14 cellular contexts compared by ENCODE assay signal in genomic region chr7:106313456-106313891, GRCh38. TPM values are rescaled to one million over a fixed set of nuclear protein-coding genes. Genes with fewer than 3 reads are reported as not detected.
DNase-seq lines count a peak whose midpoint lies in the region; ATAC-seq and TF ChIP-seq lines count a peak whose summit lies in the region.
"Had no signal": no experiment of that assay in that cellular context is flagged by ENCODE, and none has a peak within 500 bp of the region (broad histone marks: within the 10 kb centered on the region; RNA-seq: fewer than 3 reads in every experiment).

No MANE protein-coding gene starts in this region.

- no peaks in the 10 kb centered on the region for H3K36me3 Mint-ChIP-seq in activated naive CD8-positive, alpha-beta T cell
- H3K36me3 Mint-ChIP-seq in activated CD4-positive, alpha-beta T cell treated with anti-CD3 and anti-CD28 coated beads, Interleukin-2, amount 10 ng/mL, durations not matched to agents 24 days and 14 days (ENCODE audit: low read depth) = no peaks in the 10 kb centered on the region

- H3K9me3 Mint-ChIP-seq in activated naive CD8-positive, alpha-beta T cell (ENCODE audit: low read depth) = no peaks in the 10 kb centered on the region
- H3K9me3 Mint-ChIP-seq in activated CD4-positive, alpha-beta T cell treated with anti-CD3 and anti-CD28 coated beads, Interleukin-2, amount 10 ng/mL, durations not matched to agents 24 days and 14 days = peaks cover 29% of the 10 kb centered on the region

- H3K4me1 Mint-ChIP-seq in activated naive CD8-positive, alpha-beta T cell (ENCODE audit: low read depth) = peaks cover 23% of the 10 kb centered on the region
- H3K4me1 Mint-ChIP-seq in activated CD4-positive, alpha-beta T cell treated with anti-CD3 and anti-CD28 coated beads, Interleukin-2, amount 10 ng/mL, durations not matched to agents 24 days and 14 days = peaks cover 16% of the 10 kb centered on the region

- intact Hi-C loops in activated CD4-positive, alpha-beta T cell treated with anti-CD3 and anti-CD28 coated beads, Interleukin-2, amount 10 ng/mL, durations not matched to agents 24 days and 14 days (cut with micrococcal nuclease) = no loop called here

- no peak overlapping the region for H3K4me3 Mint-ChIP-seq in activated naive CD8-positive, alpha-beta T cell
- no peak overlapping the region for H3K4me3 Mint-ChIP-seq in activated CD4-positive, alpha-beta T cell treated with anti-CD3 and anti-CD28 coated beads, Interleukin-2, amount 10 ng/mL, durations not matched to agents 24 days and 14 days

- H3K27me3 Mint-ChIP-seq in activated naive CD8-positive, alpha-beta T cell = peaks cover 4% of the 10 kb centered on the region
- peaks cover 2% of the 10 kb centered on the region for H3K27me3 Mint-ChIP-seq in activated CD4-positive, alpha-beta T cell treated with anti-CD3 and anti-CD28 coated beads, Interleukin-2, amount 10 ng/mL, durations not matched to agents 24 days and 14 days

- TF ChIP-seq CTCF in HFF-Myc (IDR thresholded peaks at IDR 0.05; ENCODE audit: low read depth, low read length, missing control alignments) = no peak

- DNase-seq in A172 (ENCODE audit: low spot score) (peak; percentile 57), HFF-Myc (ENCODE audit: extremely low read depth, low read depth) (peak; percentile 43), iris pigment epithelial cell (ENCODE audit: low read depth) (peak; percentile 90)
- no peak for DNase-seq in activated CD4-positive, alpha-beta T cell treated with anti-CD3 and anti-CD28 coated beads, Interleukin-2, amount 10 ng/mL, durations not matched to agents 24 days and 14 days
- DNase-seq: activated CD8-positive, alpha-beta memory T cell treated with anti-CD3 and anti-CD28 coated beads for 24 hours; Karpas-422; left ventricle myocardium superior; stimulated activated CD4-positive, alpha-beta T cell treated with anti-CD3 and anti-CD28 coated beads, Interleukin-12 subunit alpha, Interleukin-12 subunit beta, amount 100 ng/mL, for 4 hours had no signal

- H3K4me3 ChIP-seq in HFF-Myc (replicated peaks; ENCODE audit: low read depth, low read length) = no peak overlapping the region
- H3K4me3 ChIP-seq: coronary artery, tibial nerve had no signal

- ATAC-seq in HG03378 (IDR thresholded peaks at IDR 0.05; ENCODE audit: unreplicated experiment) (no peak), HG02981 (IDR thresholded peaks at IDR 0.05; ENCODE audit: unreplicated experiment) (no peak), HG02885 (IDR thresholded peaks at IDR 0.05; ENCODE audit: poor library complexity, unreplicated experiment) (no peak)

- H3K27ac Mint-ChIP-seq in activated naive CD8-positive, alpha-beta T cell = peak overlapping the region; percentile 36
- H3K27ac Mint-ChIP-seq in activated CD4-positive, alpha-beta T cell treated with anti-CD3 and anti-CD28 coated beads, Interleukin-2, amount 10 ng/mL, durations not matched to agents 24 days and 14 days = no peak overlapping the region

RNA-seq across cellular contexts. Expression of gene NAMPT, which starts 28.7 kb away (rescaled TPM):
- 54.9 and 68.3 TPM in 2 replicates for total RNA-seq in A172 (2014; rRNA removed; shearing (Covaris generic))
- 480 and 484 TPM in 2 replicates for total RNA-seq in activated CD4-positive, alpha-beta T cell treated with anti-CD3 and anti-CD28 coated beads, Interleukin-2, amount 10 ng/mL, durations not matched to agents 24 days and 14 days
